ENCODE assay signal across 16 cellular contexts in the genomic region with DNA sequence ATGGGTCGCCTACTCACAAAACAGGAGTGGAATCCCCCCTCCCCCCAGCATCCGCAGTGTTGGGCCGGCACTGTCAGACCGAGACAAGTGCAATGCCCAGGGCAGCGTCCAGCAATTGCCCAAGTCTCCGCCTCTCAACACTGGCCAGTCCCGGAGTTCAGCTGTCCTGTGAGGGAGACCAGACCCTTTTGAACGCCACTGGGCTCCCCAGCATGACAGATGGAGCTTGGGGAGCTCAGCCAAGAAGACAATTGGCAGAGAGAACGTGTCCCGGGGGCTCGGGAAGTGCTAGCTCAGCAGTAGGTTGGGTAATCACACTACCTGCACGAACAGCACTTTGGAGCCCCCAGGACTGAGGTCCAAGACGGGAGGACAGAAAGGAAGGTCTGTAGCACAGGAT. TPM values are rescaled to one million over a fixed set of nuclear protein-coding genes. Genes with fewer than 3 reads are reported as not detected.
A peak's percentile ranks its signal among the peaks of the same experiment; 100 is the strongest.
DNase-seq lines count a peak whose midpoint lies in the region; ATAC-seq, FAIRE-seq and TF ChIP-seq lines count a peak whose summit lies in the region.
"Had no signal": no experiment of that assay in that cellular context is flagged by ENCODE, and none has a peak within 500 bp of the region (broad histone marks: within the 10 kb centered on the region; RNA-seq: fewer than 3 reads in every experiment).

No MANE protein-coding gene starts in this region.

- peak overlapping the region; percentile 54 for H3K4me3 Mint-ChIP-seq in activated T-cell treated with anti-CD3 and anti-CD28 coated beads, Interleukin-2, amount 50 U/mL, for 4 hours
- no peak overlapping the region for H3K4me3 Mint-ChIP-seq in WTC11
- H3K4me3 Mint-ChIP-seq: activated T-helper 1 cell treated with anti-CD3 and anti-CD28 coated beads, Interleukin-12 subunit alpha, Interleukin-12 subunit beta, Interleukin-2, Interleukin-4 antibody, amounts not matched to agents 30 ng/mL and 10 ng/mL and 1 ng/mL, durations not matched to agents 14 hours and 24 hours and 36 hours had no signal

- FAIRE-seq in HepG2 (lab: Jason Lieb, UNC), result no peak
- FAIRE-seq: GM19239 had no signal

- no peak overlapping the region for H2AFZ ChIP-seq in HepG2 (ENCODE audit: low read length)

- in situ Hi-C loops in HepG2 (cut with HindIII; ENCODE audit: extremely low pct_ligation_motif_present, low pct_unique_long_range_greater_than_20kb), result no loop called here

- no peak overlapping the region for H3K4me2 ChIP-seq in HepG2 (ENCODE audit: low read depth, low read length)

- BruUV-seq in HepG2 (replicated peaks; lab: Mats Ljungman, UMichigan), result no TSS peak

- ATAC-seq in activated T-cell treated with anti-CD3 and anti-CD28 coated beads, Interleukin-2, amount 50 U/mL, for 4 hours, result no peak
- no peak for ATAC-seq in WTC11
- no peak for ATAC-seq in HepG2
- ATAC-seq in HG02840 (IDR thresholded peaks at IDR 0.05; ENCODE audit: low FRiP score, unreplicated experiment), result no peak
- ATAC-seq: mucosa of descending colon had no signal

- H3K9me3 Mint-ChIP-seq in activated T-cell treated with anti-CD3 and anti-CD28 coated beads, Interleukin-2, amount 50 U/mL, for 4 hours, result no peaks in the 10 kb centered on the region
- no peaks in the 10 kb centered on the region for H3K9me3 Mint-ChIP-seq in WTC11
- H3K9me3 Mint-ChIP-seq: activated T-helper 1 cell treated with anti-CD3 and anti-CD28 coated beads, Interleukin-12 subunit alpha, Interleukin-12 subunit beta, Interleukin-2, Interleukin-4 antibody, amounts not matched to agents 30 ng/mL and 10 ng/mL and 1 ng/mL, durations not matched to agents 14 hours and 24 hours and 36 hours had no signal

- intact Hi-C loops in HepG2 (cut with micrococcal nuclease; ENCODE audit: unreplicated experiment) (no loop called here), stomach (cut with DNase I; ENCODE audit: low total_unique reads) (no loop called here)

- peaks cover 52% of the 10 kb centered on the region for H3K36me3 Mint-ChIP-seq in activated T-cell treated with anti-CD3 and anti-CD28 coated beads, Interleukin-2, amount 50 U/mL, for 4 hours (ENCODE audit: insufficient read depth)
- H3K36me3 Mint-ChIP-seq in WTC11, result peaks cover 83% of the 10 kb centered on the region

- H3K4me1 Mint-ChIP-seq in activated T-cell treated with anti-CD3 and anti-CD28 coated beads, Interleukin-2, amount 50 U/mL, for 4 hours (ENCODE audit: low read depth), result peaks cover 25% of the 10 kb centered on the region
- peaks cover 10% of the 10 kb centered on the region for H3K4me1 Mint-ChIP-seq in WTC11

- CTCF ChIA-PET in WTC11 (lab: Charles Lee), result no interaction called here
- CTCF ChIA-PET in HepG2 (lab: Yijun Ruan, JAX; ENCODE audit: low intra/inter-chr PET ratio, low total read pairs), result no interaction called here

- H3K9ac ChIP-seq in HepG2 (ENCODE audit: insufficient read depth, low read depth, low read length), result no peak overlapping the region

- TF ChIP-seq POLR2A in HepG2 (IDR thresholded peaks at IDR 0.05; ENCODE audit: insufficient read depth in 1 of 2, low read depth in 2 of 2, low read length in 2 of 2) (no peak), stomach (IDR thresholded peaks at IDR 0.05) (no peak)

- no peaks in the 10 kb centered on the region for H3K9me3 ChIP-seq in HepG2 (ENCODE audit: low read length)
- H3K9me3 ChIP-seq in stomach, result no peaks in the 10 kb centered on the region
- H3K9me3 ChIP-seq: esophagus muscularis mucosa, mucosa of descending colon, testis had no signal

- POLR2A ChIA-PET in WTC11 (lab: Charles Lee) (interaction anchor here (0.6 to 1.4 kb wide), 2 partner anchors 11 to 171 kb away, joined by 3 to 5 read pairs; no protein-coding TSS in a partner anchor), HepG2 (lab: Yijun Ruan, JAX) (interaction anchor here (4.3 kb wide), 1 partner anchor 8 kb away, joined by 33 read pairs; a partner anchor contains a TSS)

- TF ChIP-seq CTCF in WTC11 (IDR thresholded peaks at IDR 0.05), result no peak
- TF ChIP-seq CTCF in HepG2 (CRISPR knock-in tag; IDR thresholded peaks at IDR 0.05), result no peak
- TF ChIP-seq CTCF in stomach (IDR thresholded peaks at IDR 0.05), result no peak

- H3K79me2 ChIP-seq in HepG2 (ENCODE audit: insufficient read depth, low read length), result peaks cover 12% of the 10 kb centered on the region

- no peak for TF ChIP-seq EP300 in HepG2 (IDR thresholded peaks at IDR 0.05; ENCODE audit: low read depth in 2 of 2, low read length in 2 of 2)
- no peak for TF ChIP-seq EP300 in HepG2 (CRISPR knock-in tag; IDR thresholded peaks at IDR 0.05; ENCODE audit: borderline replicate concordance)
- peak; percentile 40 for TF ChIP-seq EP300 in stomach (IDR thresholded peaks at IDR 0.05)

- peak overlapping the region; percentile 58 for H3K27ac Mint-ChIP-seq in WTC11
- H3K27ac Mint-ChIP-seq: activated T-helper 1 cell treated with anti-CD3 and anti-CD28 coated beads, Interleukin-12 subunit alpha, Interleukin-12 subunit beta, Interleukin-2, Interleukin-4 antibody, amounts not matched to agents 30 ng/mL and 10 ng/mL and 1 ng/mL, durations not matched to agents 14 hours and 24 hours and 36 hours had no signal

- H3K27me3 ChIP-seq in HepG2 (ENCODE audit: control insufficient read depth in 1 of 2, insufficient read depth in 2 of 2, low read length in 2 of 2) (no peaks in the 10 kb centered on the region; a peak in 1 of 5 replicates), stomach (no peaks in the 10 kb centered on the region)
- H3K27me3 ChIP-seq: testis had no signal

- H4K20me1 ChIP-seq in HepG2 (ENCODE audit: insufficient read depth, low read length), result no peaks in the 10 kb centered on the region

- H3K27ac ChIP-seq in HepG2 (ENCODE audit: extremely low read length, insufficient read depth, low read length), result peak overlapping the region; percentile 26
- peak overlapping the region in 3 of 5 donors; percentile 2 to 67 (median 58) for H3K27ac ChIP-seq in stomach
- H3K27ac ChIP-seq: coronary artery had no signal

- whole genome bisulfite sequencing in HepG2 (ENCODE audit: low lambda C conversion rate), result 96% methylated on average over 9 of the region's 13 CpGs
- WGBS in stomach, 5 donors, result 41 to 66% (median 56%) methylated on average over 5 to 13 of the region's 13 CpGs

- DNase-seq in activated T-cell treated with anti-CD3 and anti-CD28 coated beads, Interleukin-2, amount 50 U/mL, for 4 hours, result no peak
- DNase-seq in activated T-cell treated with anti-CD3 and anti-CD28 coated beads, Interleukin-2, amount 50 U/mL, for 1 hour, result no peak
- DNase-seq in WTC11 (ENCODE audit: low spot score), result no peak
- no peak for DNase-seq in HepG2 (ENCODE audit: low spot score)
- no peak for DNase-seq in stomach
- no peak for DNase-seq in activated effector memory CD4-positive, alpha-beta T cell treated with Interleukin-2 at 50 U/mL for 16 hours
- DNase-seq in activated CD4-positive, CD25-positive, alpha-beta regulatory T cell (lab: John Stamatoyannopoulos, UW), result no peak
- DNase-seq: mucosa of descending colon, NCI-H82, T-helper 2 cell had no signal

- peaks cover 51 to 80% of the 10 kb centered on the region in 2 experiments for H3K36me3 ChIP-seq in HepG2 (replicated peaks in 1 of 2; ENCODE audit: control insufficient read depth in 1 of 2, insufficient read depth in 2 of 2, low read length in 2 of 2)
- peaks cover 80 to 87% (median 84%) of the 10 kb centered on the region in 4 donors for H3K36me3 ChIP-seq in stomach

- H3K4me1 ChIP-seq in HepG2 (ENCODE audit: insufficient read depth, low read length), result peaks cover 31% of the 10 kb centered on the region
- H3K4me1 ChIP-seq in stomach, result peaks cover 9 to 52% (median 32%) of the 10 kb centered on the region in 4 donors

- H3K27me3 Mint-ChIP-seq in activated T-cell treated with anti-CD3 and anti-CD28 coated beads, Interleukin-2, amount 50 U/mL, for 4 hours (ENCODE audit: low read depth), result no peaks in the 10 kb centered on the region
- no peaks in the 10 kb centered on the region for H3K27me3 Mint-ChIP-seq in WTC11 (ENCODE audit: low read depth)

- H3K4me3 ChIP-seq in HepG2 (replicated peaks in 1 of 3; ENCODE audit: insufficient read depth in 1 of 3, low read depth in 2 of 3, low read length in 3 of 3) (no peak overlapping the region), stomach (no peak overlapping the region)
- H3K4me3 ChIP-seq: coronary artery, esophagus muscularis mucosa, mucosa of descending colon, testis had no signal

- TF ChIP-seq RAD21 in HepG2 (CRISPR knock-in tag; IDR thresholded peaks at IDR 0.05), result no peak

RNA-seq across cellular contexts. Expression of a gene that starts 4.7 kb away (rescaled TPM):
- total RNA-seq in activated T-cell treated with anti-CD3 and anti-CD28 coated beads, Interleukin-2, amount 50 U/mL, for 4 hours, result 100 to 1,000 TPM; 105 to 120 (median 112) TPM
- total RNA-seq in WTC11 (2021) (118 to 124 TPM (median 119 TPM) in 3 replicates), HepG2 (2016; rRNA removed; fragmentation: Illumina TruSeq; extraction: Trizol) (33.4 and 64.4 TPM in 2 replicates), stomach (100 to 1,000 TPM in 1 of 5 donors, 10 to 100 TPM in 4; 34.2 to 197 (median 87.5) TPM)
- 9.5 and 10.2 TPM in 2 replicates for total RNA-seq in HepG2 (2016; cell fraction: cytosol; rRNA removed; fragmentation: Illumina TruSeq; extraction: Trizol; ENCODE audit: low read depth)
- total RNA-seq in HepG2 (2016; cell fraction: insoluble cytoplasmic fraction; rRNA removed; fragmentation: Illumina TruSeq; extraction: Trizol), result 36.3 and 62.5 TPM in 2 replicates
- 15.0 and 17.1 TPM in 2 replicates for total RNA-seq in HepG2 (2016; cell fraction: membrane; rRNA removed; fragmentation: Illumina TruSeq; extraction: Trizol)
- 28.6 and 31.2 TPM in 2 replicates for total RNA-seq in HepG2 (2016; cell fraction: nucleus; rRNA removed; fragmentation: Illumina TruSeq; extraction: Trizol)
- polyA plus RNA-seq in HepG2 (2011; rRNA removed) (117 and 124 TPM in 2 replicates), stomach (100 to 1,000 TPM in 2 of 3 donors, 10 to 100 TPM in 1; 90.0 to 125 (median 117) TPM)
- 122 and 127 TPM in 2 replicates for polyA plus RNA-seq in HepG2 (2011; cell fraction: cytosol; rRNA removed)
- 63.0 and 72.5 TPM in 2 replicates for polyA plus RNA-seq in HepG2 (2011; cell fraction: nucleus; rRNA removed)
- polyA plus RNA-seq in HepG2 (2012), result 71.1 and 91.2 TPM in 2 replicates
- 26.8 and 27.5 TPM in 2 replicates for polyA plus RNA-seq in HepG2 (2016; cell fraction: cytosol; fragmentation: Illumina TruSeq; extraction: Trizol; ENCODE audit: low read depth)
- 132 and 136 TPM in 2 replicates for polyA plus RNA-seq in HepG2 (2016; cell fraction: insoluble cytoplasmic fraction; fragmentation: Illumina TruSeq; extraction: Trizol; ENCODE audit: low read depth)
- polyA plus RNA-seq in HepG2 (2016; cell fraction: membrane; fragmentation: Illumina TruSeq; extraction: Trizol; ENCODE audit: low read depth), result 25.7 and 26.0 TPM in 2 replicates
- 83.2 and 85.6 TPM in 2 replicates for polyA plus RNA-seq in HepG2 (2016; cell fraction: nucleus; fragmentation: Illumina TruSeq; extraction: Trizol; ENCODE audit: insufficient read depth, low read depth)
- polyA minus RNA-seq in HepG2 (2011; rRNA and poly(A)+ RNA removed; ENCODE audit: low replicate concordance), result 104 and 348 TPM in 2 replicates
- polyA minus RNA-seq in HepG2 (2011; cell fraction: cytosol; rRNA and poly(A)+ RNA removed), result 44.1 and 55.6 TPM in 2 replicates
- 29.6 and 33.3 TPM in 2 replicates for polyA minus RNA-seq in HepG2 (2011; cell fraction: nucleus; rRNA and poly(A)+ RNA removed)

RNA-seq across cellular contexts. Expression of a gene that starts 7.7 kb away (rescaled TPM):
- 100 to 1,000 TPM; 471 to 592 (median 521) TPM for total RNA-seq in activated T-cell treated with anti-CD3 and anti-CD28 coated beads, Interleukin-2, amount 50 U/mL, for 4 hours
- total RNA-seq in WTC11 (2021), result 306 to 351 TPM (median 315 TPM) in 3 replicates
- total RNA-seq in HepG2 (2016; rRNA removed; fragmentation: Illumina TruSeq; extraction: Trizol), result 214 and 229 TPM in 2 replicates
- total RNA-seq in HepG2 (2016; cell fraction: cytosol; rRNA removed; fragmentation: Illumina TruSeq; extraction: Trizol; ENCODE audit: low read depth), result 19.3 and 25.3 TPM in 2 replicates
- 222 and 231 TPM in 2 replicates for total RNA-seq in HepG2 (2016; cell fraction: insoluble cytoplasmic fraction; rRNA removed; fragmentation: Illumina TruSeq; extraction: Trizol)
- total RNA-seq in HepG2 (2016; cell fraction: membrane; rRNA removed; fragmentation: Illumina TruSeq; extraction: Trizol), result 36.3 and 40.6 TPM in 2 replicates
- 158 and 170 TPM in 2 replicates for total RNA-seq in HepG2 (2016; cell fraction: nucleus; rRNA removed; fragmentation: Illumina TruSeq; extraction: Trizol)
- polyA plus RNA-seq in HepG2 (2011; rRNA removed), result 74.6 and 84.5 TPM in 2 replicates
- polyA plus RNA-seq in HepG2 (2011; cell fraction: cytosol; rRNA removed), result 43.5 and 88.2 TPM in 2 replicates
- polyA plus RNA-seq in HepG2 (2011; cell fraction: nucleus; rRNA removed), result 179 and 250 TPM in 2 replicates
- polyA plus RNA-seq in HepG2 (2012), result 55.3 and 79.0 TPM in 2 replicates
- 13.7 and 15.9 TPM in 2 replicates for polyA plus RNA-seq in HepG2 (2016; cell fraction: cytosol; fragmentation: Illumina TruSeq; extraction: Trizol; ENCODE audit: low read depth)
- 184 and 192 TPM in 2 replicates for polyA plus RNA-seq in HepG2 (2016; cell fraction: insoluble cytoplasmic fraction; fragmentation: Illumina TruSeq; extraction: Trizol; ENCODE audit: low read depth)
- 21.2 and 24.5 TPM in 2 replicates for polyA plus RNA-seq in HepG2 (2016; cell fraction: membrane; fragmentation: Illumina TruSeq; extraction: Trizol; ENCODE audit: low read depth)
- 208 and 214 TPM in 2 replicates for polyA plus RNA-seq in HepG2 (2016; cell fraction: nucleus; fragmentation: Illumina TruSeq; extraction: Trizol; ENCODE audit: insufficient read depth, low read depth)
- polyA minus RNA-seq in HepG2 (2011; rRNA and poly(A)+ RNA removed; ENCODE audit: low replicate concordance), result 187 and 581 TPM in 2 replicates
- 44.7 and 74.8 TPM in 2 replicates for polyA minus RNA-seq in HepG2 (2011; cell fraction: cytosol; rRNA and poly(A)+ RNA removed)
- 108 and 139 TPM in 2 replicates for polyA minus RNA-seq in HepG2 (2011; cell fraction: nucleus; rRNA and poly(A)+ RNA removed)
- total RNA-seq in stomach, result 100 to 1,000 TPM in 1 of 5 donors, 10 to 100 TPM in 4; 41.3 to 104 (median 88.9) TPM
- 10 to 100 TPM; 39.6 to 54.5 (median 46.4) TPM for polyA plus RNA-seq in stomach

RNA-seq across cellular contexts. Expression of a gene that starts 7.9 kb away (rescaled TPM):
- 10 to 100 TPM; 13.4 to 16.0 (median 16.0) TPM for total RNA-seq in activated T-cell treated with anti-CD3 and anti-CD28 coated beads, Interleukin-2, amount 50 U/mL, for 4 hours
- 16.9 to 18.0 TPM (median 17.4 TPM) in 3 replicates for total RNA-seq in WTC11 (2021)
- 8.2 and 9.7 TPM in 2 replicates for total RNA-seq in HepG2 (2016; rRNA removed; fragmentation: Illumina TruSeq; extraction: Trizol)
- 4.1 and 5.3 TPM in 2 replicates for total RNA-seq in HepG2 (2016; cell fraction: cytosol; rRNA removed; fragmentation: Illumina TruSeq; extraction: Trizol; ENCODE audit: low read depth)
- 7.7 and 10.0 TPM in 2 replicates for total RNA-seq in HepG2 (2016; cell fraction: insoluble cytoplasmic fraction; rRNA removed; fragmentation: Illumina TruSeq; extraction: Trizol)
- 5.6 and 6.2 TPM in 2 replicates for total RNA-seq in HepG2 (2016; cell fraction: membrane; rRNA removed; fragmentation: Illumina TruSeq; extraction: Trizol)
- total RNA-seq in HepG2 (2016; cell fraction: nucleus; rRNA removed; fragmentation: Illumina TruSeq; extraction: Trizol), result 5.9 and 11.5 TPM in 2 replicates
- 6.0 and 6.3 TPM in 2 replicates for polyA plus RNA-seq in HepG2 (2011; rRNA removed)
- polyA plus RNA-seq in HepG2 (2011; cell fraction: cytosol; rRNA removed), result 3.9 and 4.9 TPM in 2 replicates
- 11.1 and 15.0 TPM in 2 replicates for polyA plus RNA-seq in HepG2 (2011; cell fraction: nucleus; rRNA removed)
- polyA plus RNA-seq in HepG2 (2012), result 4.9 and 5.0 TPM in 2 replicates
- 2.8 and 2.9 TPM in 2 replicates for polyA plus RNA-seq in HepG2 (2016; cell fraction: cytosol; fragmentation: Illumina TruSeq; extraction: Trizol; ENCODE audit: low read depth)
- 5.9 and 7.7 TPM in 2 replicates for polyA plus RNA-seq in HepG2 (2016; cell fraction: insoluble cytoplasmic fraction; fragmentation: Illumina TruSeq; extraction: Trizol; ENCODE audit: low read depth)
- polyA plus RNA-seq in HepG2 (2016; cell fraction: membrane; fragmentation: Illumina TruSeq; extraction: Trizol; ENCODE audit: low read depth), result 3.9 and 4.1 TPM in 2 replicates
- 13.0 and 18.6 TPM in 2 replicates for polyA plus RNA-seq in HepG2 (2016; cell fraction: nucleus; fragmentation: Illumina TruSeq; extraction: Trizol; ENCODE audit: insufficient read depth, low read depth)
- polyA minus RNA-seq in HepG2 (2011; rRNA and poly(A)+ RNA removed; ENCODE audit: low replicate concordance), result 10.8 and 17.7 TPM in 2 replicates
- polyA minus RNA-seq in HepG2 (2011; cell fraction: cytosol; rRNA and poly(A)+ RNA removed), result 3.0 and 5.2 TPM in 2 replicates
- 6.7 and 7.2 TPM in 2 replicates for polyA minus RNA-seq in HepG2 (2011; cell fraction: nucleus; rRNA and poly(A)+ RNA removed)
- total RNA-seq in stomach, result 100 to 1,000 TPM in 1 of 5 donors, 10 to 100 TPM in 3, 1 to 10 TPM in 1; 8.4 to 103 (median 19.6) TPM
- 10 to 100 TPM; 14.7 to 24.3 (median 21.3) TPM for polyA plus RNA-seq in stomach

RNA-seq across cellular contexts. Expression of a gene that starts 12.0 kb away (rescaled TPM):
- total RNA-seq in activated T-cell treated with anti-CD3 and anti-CD28 coated beads, Interleukin-2, amount 50 U/mL, for 4 hours, result 10 to 100 TPM; 18.8 to 21.8 (median 21.6) TPM
- total RNA-seq in WTC11 (2021) (38.1 to 48.3 TPM (median 39.1 TPM) in 3 replicates), HepG2 (2016; rRNA removed; fragmentation: Illumina TruSeq; extraction: Trizol) (53.2 and 56.9 TPM in 2 replicates), stomach (10 to 100 TPM; 15.2 to 42.0 (median 37.8) TPM)
- 14.5 and 17.2 TPM in 2 replicates for total RNA-seq in HepG2 (2016; cell fraction: cytosol; rRNA removed; fragmentation: Illumina TruSeq; extraction: Trizol; ENCODE audit: low read depth)
- 49.6 and 57.2 TPM in 2 replicates for total RNA-seq in HepG2 (2016; cell fraction: insoluble cytoplasmic fraction; rRNA removed; fragmentation: Illumina TruSeq; extraction: Trizol)
- 31.0 and 33.2 TPM in 2 replicates for total RNA-seq in HepG2 (2016; cell fraction: membrane; rRNA removed; fragmentation: Illumina TruSeq; extraction: Trizol)
- 75.6 and 79.7 TPM in 2 replicates for total RNA-seq in HepG2 (2016; cell fraction: nucleus; rRNA removed; fragmentation: Illumina TruSeq; extraction: Trizol)
- polyA plus RNA-seq in HepG2 (2011; rRNA removed) (29.1 and 33.7 TPM in 2 replicates), stomach (10 to 100 TPM; 12.4 to 19.6 (median 13.5) TPM)
- polyA plus RNA-seq in HepG2 (2011; cell fraction: cytosol; rRNA removed), result 14.7 and 19.2 TPM in 2 replicates
- 57.3 and 62.4 TPM in 2 replicates for polyA plus RNA-seq in HepG2 (2011; cell fraction: nucleus; rRNA removed)
- 30.0 and 30.2 TPM in 2 replicates for polyA plus RNA-seq in HepG2 (2012)
- 5.1 and 5.2 TPM in 2 replicates for polyA plus RNA-seq in HepG2 (2016; cell fraction: cytosol; fragmentation: Illumina TruSeq; extraction: Trizol; ENCODE audit: low read depth)
- polyA plus RNA-seq in HepG2 (2016; cell fraction: insoluble cytoplasmic fraction; fragmentation: Illumina TruSeq; extraction: Trizol; ENCODE audit: low read depth), result 35.8 and 38.2 TPM in 2 replicates
- polyA plus RNA-seq in HepG2 (2016; cell fraction: membrane; fragmentation: Illumina TruSeq; extraction: Trizol; ENCODE audit: low read depth), result 12.2 and 13.7 TPM in 2 replicates
- 98.1 and 100 TPM in 2 replicates for polyA plus RNA-seq in HepG2 (2016; cell fraction: nucleus; fragmentation: Illumina TruSeq; extraction: Trizol; ENCODE audit: insufficient read depth, low read depth)
- 32.6 and 73.5 TPM in 2 replicates for polyA minus RNA-seq in HepG2 (2011; rRNA and poly(A)+ RNA removed; ENCODE audit: low replicate concordance)
- polyA minus RNA-seq in HepG2 (2011; cell fraction: cytosol; rRNA and poly(A)+ RNA removed), result 17.8 and 19.3 TPM in 2 replicates
- polyA minus RNA-seq in HepG2 (2011; cell fraction: nucleus; rRNA and poly(A)+ RNA removed), result 103 and 106 TPM in 2 replicates

RNA-seq across cellular contexts. Expression of a gene that starts 25.7 kb away (rescaled TPM):
- total RNA-seq in activated T-cell treated with anti-CD3 and anti-CD28 coated beads, Interleukin-2, amount 50 U/mL, for 4 hours, result 10 to 100 TPM; 67.3 to 74.2 (median 72.9) TPM
- 121 to 132 TPM (median 122 TPM) in 3 replicates for total RNA-seq in WTC11 (2021)
- 18.8 and 25.6 TPM in 2 replicates for total RNA-seq in HepG2 (2016; rRNA removed; fragmentation: Illumina TruSeq; extraction: Trizol)
- 10.3 and 12.6 TPM in 2 replicates for total RNA-seq in HepG2 (2016; cell fraction: cytosol; rRNA removed; fragmentation: Illumina TruSeq; extraction: Trizol; ENCODE audit: low read depth)
- 20.6 and 21.5 TPM in 2 replicates for total RNA-seq in HepG2 (2016; cell fraction: insoluble cytoplasmic fraction; rRNA removed; fragmentation: Illumina TruSeq; extraction: Trizol)
- 29.7 and 31.8 TPM in 2 replicates for total RNA-seq in HepG2 (2016; cell fraction: membrane; rRNA removed; fragmentation: Illumina TruSeq; extraction: Trizol)
- 16.2 and 20.2 TPM in 2 replicates for total RNA-seq in HepG2 (2016; cell fraction: nucleus; rRNA removed; fragmentation: Illumina TruSeq; extraction: Trizol)
- polyA plus RNA-seq in HepG2 (2011; rRNA removed), result 12.6 and 12.9 TPM in 2 replicates
- polyA plus RNA-seq in HepG2 (2011; cell fraction: cytosol; rRNA removed), result 4.9 and 5.4 TPM in 2 replicates
- polyA plus RNA-seq in HepG2 (2011; cell fraction: nucleus; rRNA removed), result 49.7 and 70.9 TPM in 2 replicates
- 22.2 and 26.8 TPM in 2 replicates for polyA plus RNA-seq in HepG2 (2012)
- 18.6 and 20.9 TPM in 2 replicates for polyA plus RNA-seq in HepG2 (2016; cell fraction: cytosol; fragmentation: Illumina TruSeq; extraction: Trizol; ENCODE audit: low read depth)
- polyA plus RNA-seq in HepG2 (2016; cell fraction: insoluble cytoplasmic fraction; fragmentation: Illumina TruSeq; extraction: Trizol; ENCODE audit: low read depth), result 23.4 and 30.6 TPM in 2 replicates
- polyA plus RNA-seq in HepG2 (2016; cell fraction: membrane; fragmentation: Illumina TruSeq; extraction: Trizol; ENCODE audit: low read depth), result 31.0 and 34.8 TPM in 2 replicates
- polyA plus RNA-seq in HepG2 (2016; cell fraction: nucleus; fragmentation: Illumina TruSeq; extraction: Trizol; ENCODE audit: insufficient read depth, low read depth), result 52.2 and 63.1 TPM in 2 replicates
- 16.7 and 22.7 TPM in 2 replicates for polyA minus RNA-seq in HepG2 (2011; rRNA and poly(A)+ RNA removed; ENCODE audit: low replicate concordance)
- 9.8 and 11.7 TPM in 2 replicates for polyA minus RNA-seq in HepG2 (2011; cell fraction: cytosol; rRNA and poly(A)+ RNA removed)
- 7.0 and 15.4 TPM in 2 replicates for polyA minus RNA-seq in HepG2 (2011; cell fraction: nucleus; rRNA and poly(A)+ RNA removed)
- 100 to 1,000 TPM in 1 of 5 donors, 10 to 100 TPM in 4; 15.4 to 106 (median 33.8) TPM for total RNA-seq in stomach
- 10 to 100 TPM; 22.0 to 29.8 (median 24.8) TPM for polyA plus RNA-seq in stomach
